ENCODE assay signal across 1 cellular context in the genomic region with DNA sequence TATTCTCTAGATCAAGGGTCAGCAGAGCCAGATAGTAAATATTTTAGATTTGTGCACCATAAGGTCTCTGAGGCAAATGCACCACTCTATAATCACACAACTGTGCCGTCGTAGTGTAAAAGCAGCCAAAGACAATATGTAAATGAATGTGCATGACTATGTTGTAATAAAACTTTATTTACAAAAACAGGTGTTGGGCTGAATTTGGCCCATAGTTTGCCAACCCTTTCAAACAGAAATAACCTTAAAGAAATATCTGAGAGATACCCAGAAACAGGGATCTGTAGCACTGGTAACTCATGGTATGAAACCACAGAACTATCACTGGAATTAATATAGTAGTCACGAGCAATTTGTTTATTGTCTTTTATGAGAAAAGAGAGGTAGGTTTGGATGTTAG.
TF ChIP-seq lines count a peak whose summit lies in the region.

No MANE protein-coding gene starts in this region.

TF ChIP-seq in WTC11, 78 proteins besides CTCF, POLR2A, EP300 and RAD21 (continued from another document):
- TF ChIP-seq USF2 (CRISPR knock-in tag; IDR thresholded peaks at IDR 0.05) (no peak), SOX15 (CRISPR knock-in tag; IDR thresholded peaks at IDR 0.05) (no peak)
- TF ChIP-seq, protein P1, sequence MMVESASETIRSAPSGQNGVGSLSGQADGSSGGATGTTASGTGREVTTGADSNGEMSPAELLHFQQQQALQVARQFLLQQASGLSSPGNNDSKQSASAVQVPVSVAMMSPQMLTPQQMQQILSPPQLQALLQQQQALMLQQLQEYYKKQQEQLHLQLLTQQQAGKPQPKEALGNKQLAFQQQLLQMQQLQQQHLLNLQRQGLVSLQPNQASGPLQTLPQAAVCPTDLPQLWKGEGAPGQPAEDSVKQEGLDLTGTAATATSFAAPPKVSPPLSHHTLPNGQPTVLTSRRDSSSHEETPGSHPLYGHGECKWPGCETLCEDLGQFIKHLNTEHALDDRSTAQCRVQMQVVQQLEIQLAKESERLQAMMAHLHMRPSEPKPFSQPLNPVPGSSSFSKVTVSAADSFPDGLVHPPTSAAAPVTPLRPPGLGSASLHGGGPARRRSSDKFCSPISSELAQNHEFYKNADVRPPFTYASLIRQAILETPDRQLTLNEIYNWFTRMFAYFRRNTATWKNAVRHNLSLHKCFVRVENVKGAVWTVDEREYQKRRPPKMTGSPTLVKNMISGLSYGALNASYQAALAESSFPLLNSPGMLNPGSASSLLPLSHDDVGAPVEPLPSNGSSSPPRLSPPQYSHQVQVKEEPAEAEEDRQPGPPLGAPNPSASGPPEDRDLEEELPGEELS (CRISPR knock-in tag; IDR thresholded peaks at IDR 0.05): no peak
